16 cellular contexts compared by ENCODE assay signal in the genomic region with DNA sequence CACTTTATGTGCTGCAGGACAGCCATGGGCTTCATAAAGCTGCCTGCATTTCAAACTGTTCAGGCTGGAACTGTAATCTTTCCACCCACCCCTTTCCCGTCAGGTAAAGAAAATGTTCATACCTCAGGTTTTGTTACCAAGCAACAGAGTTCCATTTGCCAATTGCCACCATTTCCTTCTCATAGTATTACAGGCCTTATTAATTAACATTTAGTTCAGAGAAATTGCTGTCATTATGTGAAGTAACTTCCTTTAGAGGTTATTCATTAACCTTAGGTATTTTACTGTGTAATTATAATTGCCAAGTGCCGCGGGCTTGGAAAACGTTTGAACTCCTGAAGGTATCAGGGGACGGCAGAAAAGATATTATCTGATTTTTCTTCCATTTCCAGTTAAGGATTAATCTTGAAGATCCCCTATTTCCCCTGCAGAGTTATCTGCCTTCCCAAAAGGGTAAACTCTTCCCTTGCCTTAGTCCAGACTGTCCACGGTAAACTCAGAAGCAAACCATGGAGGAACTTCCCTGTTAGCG.
DNase-seq lines count a peak whose midpoint lies in the region; TF ChIP-seq lines count a peak whose summit lies in the region.
"Had no signal": no experiment of that assay in that cellular context is flagged by ENCODE, and none has a peak within 500 bp of the region (broad histone marks: within the 10 kb centered on the region; RNA-seq: fewer than 3 reads in every experiment).

No MANE protein-coding gene starts in this region.

- H3K9me3 Mint-ChIP-seq in nephron progenitor cell, result peaks cover 23% of the 10 kb centered on the region
- H3K9me3 Mint-ChIP-seq: stimulated activated memory B cell treated with anti-CD40 and anti-IgM and Interleukin-4, amounts not matched to agents 10 μg/mL and 1 μg/mL and 100 μg/mL, for 72 hours had no signal

- TF ChIP-seq POLR2A in Peyer's patch (IDR thresholded peaks at IDR 0.05), result no peak

- H3K27ac Mint-ChIP-seq in nephron progenitor cell, result peak overlapping the region; percentile 97
- H3K27ac Mint-ChIP-seq: memory B cell; stimulated activated memory B cell treated with anti-CD40 and anti-IgM and Interleukin-4, amounts not matched to agents 10 μg/mL and 1 μg/mL and 100 μg/mL, for 72 hours had no signal

- peak; percentile 9 for DNase-seq in DMS153 (lab: John Stamatoyannopoulos, UW)
- no peak for DNase-seq in Peyer's patch
- no peak for DNase-seq in nephron progenitor cell
- no peak for DNase-seq in hippocampal formation (lab: John Stamatoyannopoulos, UW)
- no peak for DNase-seq in DMS79 treated with DMSO at 0.1 percent for 48 hours (lab: John Stamatoyannopoulos, UW)
- no peak for DNase-seq in T-helper 1 cell
- DNase-seq in NCI-H2029 (lab: John Stamatoyannopoulos, UW), result no peak
- DNase-seq: activated CD4-positive, alpha-beta T cell treated with anti-CD3 and anti-CD28 coated beads, Interleukin-2, amount 50 U/mL, for 4 hours; activated effector memory CD4-positive, alpha-beta T cell treated with Interleukin-2 at 50 U/mL for 16 hours; glutamatergic neuron; NCI-H345; stimulated activated CD4-positive, alpha-beta T cell treated with anti-CD3 and anti-CD28 coated beads, Interleukin-2, amount 100 ng/mL, for 48 hours; T-helper 2 cell had no signal

- H3K4me1 ChIP-seq in Peyer's patch (peaks cover 0 to 5% (median 0%) of the 10 kb centered on the region in 4 donors), iPS-20b (ENCODE audit: insufficient read depth, low read length) (peaks cover 27% of the 10 kb centered on the region)

- peaks cover 11% of the 10 kb centered on the region for H3K36me3 Mint-ChIP-seq in nephron progenitor cell (ENCODE audit: low read depth)
- H3K36me3 Mint-ChIP-seq: stimulated activated memory B cell treated with anti-CD40 and anti-IgM and Interleukin-4, amounts not matched to agents 10 μg/mL and 1 μg/mL and 100 μg/mL, for 72 hours had no signal

- TF ChIP-seq CTCF in Peyer's patch (IDR thresholded peaks at IDR 0.05), result no peak
- no peak for TF ChIP-seq CTCF in nephron progenitor cell (IDR thresholded peaks at IDR 0.05)

- H3K27ac ChIP-seq in Peyer's patch (peak overlapping the region in 3 of 4 donors; percentile 37 to 77 (median 67)), iPS-20b (ENCODE audit: low read length) (peak overlapping the region; percentile 86)

- peaks cover 51% of the 10 kb centered on the region for H3K4me1 Mint-ChIP-seq in nephron progenitor cell
- H3K4me1 Mint-ChIP-seq: memory B cell; stimulated activated memory B cell treated with anti-CD40 and anti-IgM and Interleukin-4, amounts not matched to agents 10 μg/mL and 1 μg/mL and 100 μg/mL, for 72 hours had no signal

- no peaks in the 10 kb centered on the region for H3K27me3 Mint-ChIP-seq in nephron progenitor cell (ENCODE audit: low read depth, poor library complexity)
- H3K27me3 Mint-ChIP-seq: stimulated activated memory B cell treated with anti-CD40 and anti-IgM and Interleukin-4, amounts not matched to agents 10 μg/mL and 1 μg/mL and 100 μg/mL, for 72 hours had no signal

- no peaks in the 10 kb centered on the region for H3K9me3 ChIP-seq in Peyer's patch
- H3K9me3 ChIP-seq in iPS-20b (ENCODE audit: insufficient read depth, low read depth, low read length), result no peaks in the 10 kb centered on the region

- H3K9ac ChIP-seq in iPS-20b (ENCODE audit: low read depth, low read length), result peak overlapping the region; percentile 64; the same call in 1 of the 2 replicates

- peak overlapping the region; percentile 64 for H3K4me3 Mint-ChIP-seq in nephron progenitor cell
- H3K4me3 Mint-ChIP-seq: memory B cell; stimulated activated memory B cell treated with anti-CD40 and anti-IgM and Interleukin-4, amounts not matched to agents 10 μg/mL and 1 μg/mL and 100 μg/mL, for 72 hours had no signal

- no peaks in the 10 kb centered on the region for H3K27me3 ChIP-seq in Peyer's patch
- no peaks in the 10 kb centered on the region for H3K27me3 ChIP-seq in iPS-20b (ENCODE audit: insufficient read depth, low read length)

- H3K36me3 ChIP-seq in Peyer's patch, result no peaks in the 10 kb centered on the region
- no peaks in the 10 kb centered on the region for H3K36me3 ChIP-seq in iPS-20b (ENCODE audit: insufficient read depth, low read depth, low read length)

- H3K4me3 ChIP-seq in Peyer's patch, result peak overlapping the region in 2 of 4 donors; percentile 1 to 14
- no peak overlapping the region for H3K4me3 ChIP-seq in iPS-20b (ENCODE audit: low read length)
